22 cellular contexts compared by ENCODE assay signal in the genomic region with DNA sequence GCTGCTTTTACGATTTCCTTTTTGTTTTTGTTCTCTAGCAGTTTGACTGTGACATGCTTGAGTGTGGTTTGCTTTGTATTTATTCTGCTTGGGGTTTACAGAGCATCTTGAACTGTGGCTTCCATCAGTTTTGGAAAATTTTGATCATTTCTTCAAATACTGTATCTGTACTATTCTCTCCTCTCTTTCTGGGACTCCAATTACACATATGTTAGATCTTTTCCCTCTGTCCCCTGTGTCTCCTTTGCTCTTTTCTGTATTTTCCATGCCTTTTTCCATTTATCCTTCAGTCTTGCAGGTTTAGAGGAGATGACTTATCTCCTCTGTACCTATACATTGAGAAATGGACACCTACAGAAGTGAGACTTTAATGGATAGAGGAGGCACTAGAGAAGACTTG.
"Had no signal": no experiment of that assay in that cellular context is flagged by ENCODE, and none has a peak within 500 bp of the region (broad histone marks: within the 10 kb centered on the region; RNA-seq: fewer than 3 reads in every experiment).

No MANE protein-coding gene starts in this region.

- H3K27ac ChIP-seq: colonic mucosa, epithelial cell of prostate, prostate gland, thyroid gland, upper lobe of right lung had no signal

- H3K27me3 ChIP-seq: colonic mucosa, right atrium auricular region, thyroid gland, upper lobe of right lung had no signal

- H3K9me3 ChIP-seq: colonic mucosa, prostate gland, thyroid gland, upper lobe of right lung had no signal

- H3K4me1 ChIP-seq: colonic mucosa had no signal

- H3K36me3 ChIP-seq: colonic mucosa, prostate gland had no signal

- H3K27ac Mint-ChIP-seq: activated naive CD8-positive, alpha-beta T cell; activated T-helper 1 cell treated with anti-CD3 and anti-CD28 coated beads, Interleukin-12 subunit alpha, Interleukin-12 subunit beta, Interleukin-2, Interleukin-4 antibody, amounts not matched to agents 30 ng/mL and 10 ng/mL and 1 ng/mL, durations not matched to agents 14 hours and 24 hours and 36 hours; natural killer cell; stimulated activated naive CD8-positive, alpha-beta T cell treated with anti-CD3 and anti-CD28 coated beads, Interleukin-15, Interleukin-2, amounts not matched to agents 100 ng/mL and 50 ng/mL, for 24 hours; T-helper 17 cell had no signal

- ATAC-seq: left lobe of liver, natural killer cell, T-helper 17 cell, upper lobe of right lung had no signal

- H3K4me3 ChIP-seq: colonic mucosa, prostate gland, right atrium auricular region, thyroid gland, upper lobe of right lung had no signal

- H3K27me3 Mint-ChIP-seq: activated naive CD8-positive, alpha-beta T cell; stimulated activated naive CD8-positive, alpha-beta T cell treated with anti-CD3 and anti-CD28 coated beads, Interleukin-15, Interleukin-2, amounts not matched to agents 100 ng/mL and 50 ng/mL, for 24 hours; T-helper 17 cell had no signal

- DNase-seq: activated CD4-positive, alpha-beta T cell treated with anti-CD3 and anti-CD28 coated beads for 4 hours; activated CD4-positive, alpha-beta T cell treated with anti-CD3 and anti-CD28 coated beads, Interleukin-2, amount 50 U/mL, for 48 hours; activated CD4-positive, CD25-positive, alpha-beta regulatory T cell; activated gamma-delta T cell treated with Interleukin-2 at 50 U/mL for 16 hours; amniotic stem cell; colonic mucosa; foreskin fibroblast; midbrain; natural killer cell; stimulated activated CD4-positive, alpha-beta T cell treated with anti-CD3 and anti-CD28 coated beads, Interleukin-4, amount 100 ng/mL, for 4 hours; substantia nigra; SW 1271; T-helper 17 cell; thyroid gland; upper lobe of right lung had no signal

- H3K4me3 Mint-ChIP-seq: activated naive CD8-positive, alpha-beta T cell; activated T-helper 1 cell treated with anti-CD3 and anti-CD28 coated beads, Interleukin-12 subunit alpha, Interleukin-12 subunit beta, Interleukin-2, Interleukin-4 antibody, amounts not matched to agents 30 ng/mL and 10 ng/mL and 1 ng/mL, durations not matched to agents 14 hours and 24 hours and 36 hours; natural killer cell; stimulated activated naive CD8-positive, alpha-beta T cell treated with anti-CD3 and anti-CD28 coated beads, Interleukin-15, Interleukin-2, amounts not matched to agents 100 ng/mL and 50 ng/mL, for 24 hours; T-helper 17 cell had no signal
